22 cellular contexts compared by ENCODE assay signal in the genomic region with DNA sequence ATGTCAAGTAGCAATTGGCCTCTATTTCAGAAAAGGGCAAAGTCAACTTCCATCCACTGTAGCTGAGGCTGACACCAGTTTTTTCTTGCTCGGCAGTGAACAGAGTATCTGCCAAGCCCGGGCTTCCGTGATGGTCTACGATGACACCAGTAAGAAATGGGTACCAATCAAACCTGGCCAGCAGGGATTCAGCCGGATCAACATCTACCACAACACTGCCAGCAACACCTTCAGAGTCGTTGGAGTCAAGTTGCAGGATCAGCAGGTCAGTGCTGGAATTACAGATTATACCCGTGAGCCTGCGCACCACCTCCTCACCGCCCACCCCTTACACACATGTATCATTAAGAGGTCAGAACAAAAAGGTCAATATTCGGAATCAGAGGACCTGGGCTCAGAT. TPM values are rescaled to one million over a fixed set of nuclear protein-coding genes. Genes with fewer than 3 reads are reported as not detected.
DNase-seq lines count a peak whose midpoint lies in the region; ATAC-seq and TF ChIP-seq lines count a peak whose summit lies in the region.
"Had no signal": no experiment of that assay in that cellular context is flagged by ENCODE, and none has a peak within 500 bp of the region (broad histone marks: within the 10 kb centered on the region; RNA-seq: fewer than 3 reads in every experiment).

No MANE protein-coding gene starts in this region.

- POLR2A ChIA-PET in activated naive CD8-positive, alpha-beta T cell treated with anti-CD3 and anti-CD28 coated beads, Interleukin-2, amount 10 ng/mL, durations not matched to agents 7 days and 5 days (lab: Charles Lee), result interaction anchor here (10.4 kb wide), 1 partner anchor 15 kb away, joined by 297 read pairs; the partner anchor contains the start of gene EVL

- H3K36me3 ChIP-seq in RWPE2 (ENCODE audit: low read depth) (no peaks in the 10 kb centered on the region; the same call in 1 of the 2 replicates), smooth muscle cell (ENCODE audit: low read depth) (no peaks in the 10 kb centered on the region)
- H3K36me3 ChIP-seq: MG63 had no signal

- H3K9me3 ChIP-seq in RWPE2 (ENCODE audit: severe bottlenecking) (no peaks in the 10 kb centered on the region), smooth muscle cell (replicated peaks; ENCODE audit: low read depth) (no peaks in the 10 kb centered on the region)
- H3K9me3 ChIP-seq: HAP-1, MG63 had no signal

- over 99% methylated on average over 10 of the region's 10 CpGs for WGBS in smooth muscle cell (ENCODE audit: low lambda C conversion rate)

- no peak overlapping the region for H3K4me2 ChIP-seq in smooth muscle cell

- peaks cover 18% of the 10 kb centered on the region for H3K79me2 ChIP-seq in smooth muscle cell (ENCODE audit: low read depth)

- H3K9ac ChIP-seq in smooth muscle cell (ENCODE audit: low read depth), result no peak overlapping the region

- H3K27me3 ChIP-seq in RWPE2 (ENCODE audit: insufficient read depth, poor library complexity, severe bottlenecking) (no peaks in the 10 kb centered on the region), smooth muscle cell (ENCODE audit: low read depth) (no peaks in the 10 kb centered on the region)
- H3K27me3 ChIP-seq: MG63 had no signal

- H3K9me3 Mint-ChIP-seq in activated T-cell treated with anti-CD3 and anti-CD28 coated beads, Interleukin-2, amount 50 U/mL, for 24 hours, result no peaks in the 10 kb centered on the region
- H3K9me3 Mint-ChIP-seq in activated naive CD8-positive, alpha-beta T cell treated with anti-CD3 and anti-CD28 coated beads, Interleukin-2, amount 10 ng/mL, durations not matched to agents 7 days and 5 days, result no peaks in the 10 kb centered on the region
- H3K9me3 Mint-ChIP-seq: CD14-positive monocyte, memory B cell had no signal

- no peaks in the 10 kb centered on the region for H3K27me3 Mint-ChIP-seq in activated T-cell treated with anti-CD3 and anti-CD28 coated beads, Interleukin-2, amount 50 U/mL, for 24 hours
- H3K27me3 Mint-ChIP-seq in activated naive CD8-positive, alpha-beta T cell treated with anti-CD3 and anti-CD28 coated beads, Interleukin-2, amount 10 ng/mL, durations not matched to agents 7 days and 5 days, result no peaks in the 10 kb centered on the region
- H3K27me3 Mint-ChIP-seq: memory B cell had no signal

- intact Hi-C loops in posterior vena cava (cut with DNase I), result no loop called here

- H3K4me1 ChIP-seq in RWPE2 (ENCODE audit: insufficient read depth, poor library complexity, severe bottlenecking), result peaks cover 14% of the 10 kb centered on the region
- H3K4me1 ChIP-seq in smooth muscle cell (ENCODE audit: low read depth), result peaks cover 2% of the 10 kb centered on the region
- H3K4me1 ChIP-seq: HAP-1 had no signal

- H3K27ac ChIP-seq in RWPE2 (ENCODE audit: poor library complexity, severe bottlenecking) (peak overlapping the region; percentile 51), smooth muscle cell (ENCODE audit: low read depth) (peak overlapping the region; percentile 48)
- H3K27ac ChIP-seq: VCaP had no signal

- no peak for ATAC-seq in RWPE2 (ENCODE audit: low read depth)
- no peak for ATAC-seq in activated naive CD8-positive, alpha-beta T cell treated with anti-CD3 and anti-CD28 coated beads, Interleukin-2, amount 10 ng/mL, durations not matched to agents 7 days and 5 days (ENCODE audit: low read depth)
- no peak for ATAC-seq in HG02798 (IDR thresholded peaks at IDR 0.05; ENCODE audit: poor library complexity, unreplicated experiment)

- no peak overlapping the region for H2AFZ ChIP-seq in smooth muscle cell (ENCODE audit: low read depth)

- H3K4me3 ChIP-seq in RWPE2 (ENCODE audit: severe bottlenecking), result no peak overlapping the region
- H3K4me3 ChIP-seq in smooth muscle cell, result no peak overlapping the region
- H3K4me3 ChIP-seq: HAP-1, MG63 had no signal

- H3K36me3 Mint-ChIP-seq in activated T-cell treated with anti-CD3 and anti-CD28 coated beads, Interleukin-2, amount 50 U/mL, for 24 hours (ENCODE audit: low read depth), result peaks cover 83% of the 10 kb centered on the region
- H3K36me3 Mint-ChIP-seq in activated naive CD8-positive, alpha-beta T cell treated with anti-CD3 and anti-CD28 coated beads, Interleukin-2, amount 10 ng/mL, durations not matched to agents 7 days and 5 days, result peaks cover 70% of the 10 kb centered on the region

- peaks cover 44% of the 10 kb centered on the region for H4K20me1 ChIP-seq in smooth muscle cell (ENCODE audit: low read depth)

- peaks cover 94% of the 10 kb centered on the region for H3K4me1 Mint-ChIP-seq in activated T-cell treated with anti-CD3 and anti-CD28 coated beads, Interleukin-2, amount 50 U/mL, for 24 hours (ENCODE audit: low read depth)
- H3K4me1 Mint-ChIP-seq in activated naive CD8-positive, alpha-beta T cell treated with anti-CD3 and anti-CD28 coated beads, Interleukin-2, amount 10 ng/mL, durations not matched to agents 7 days and 5 days, result peaks cover 79% of the 10 kb centered on the region

- no peak for TF ChIP-seq CTCF in RWPE2 (IDR thresholded peaks at IDR 0.05; ENCODE audit: poor library complexity, severe bottlenecking)
- TF ChIP-seq CTCF in smooth muscle cell (IDR thresholded peaks at IDR 0.05; ENCODE audit: borderline replicate concordance, insufficient read depth, poor library complexity, severe bottlenecking), result no peak

- no peak for DNase-seq in activated T-cell treated with anti-CD3 and anti-CD28 coated beads, Interleukin-2, amount 50 U/mL, for 24 hours
- DNase-seq in activated T-cell treated with anti-CD3 and anti-CD28 coated beads for 4 hours (no peak), RWPE2 (ENCODE audit: low spot score) (no peak), smooth muscle cell (lab: John Stamatoyannopoulos, UW; ENCODE audit: unreplicated experiment) (no peak), posterior vena cava (ENCODE audit: low spot score) (no peak), NCI-H69 (lab: John Stamatoyannopoulos, UW) (no peak)
- no peak for DNase-seq in activated naive CD8-positive, alpha-beta T cell treated with anti-CD3 and anti-CD28 coated beads, Interleukin-2, amount 10 ng/mL, durations not matched to agents 7 days and 5 days
- DNase-seq: ACHN; amniotic stem cell; dermis blood vessel endothelial cell; MG63; NCI-H146; NCI-H748 treated with DMSO at 0.1 percent for 48 hours; SHP77 treated with DMSO at 0.1 percent for 48 hours; small intestine; stimulated activated CD4-positive, alpha-beta T cell treated with anti-CD3 and anti-CD28 coated beads, Interleukin-4, amount 100 ng/mL, for 4 hours had no signal

- H3K4me3 Mint-ChIP-seq in activated T-cell treated with anti-CD3 and anti-CD28 coated beads, Interleukin-2, amount 50 U/mL, for 24 hours, result peak overlapping the region; percentile 31
- peak overlapping the region; percentile 77 for H3K4me3 Mint-ChIP-seq in activated naive CD8-positive, alpha-beta T cell treated with anti-CD3 and anti-CD28 coated beads, Interleukin-2, amount 10 ng/mL, durations not matched to agents 7 days and 5 days
- H3K4me3 Mint-ChIP-seq: CD14-positive monocyte, memory B cell, neural crest cell had no signal

- H3K27ac Mint-ChIP-seq in activated T-cell treated with anti-CD3 and anti-CD28 coated beads, Interleukin-2, amount 50 U/mL, for 24 hours, result peak overlapping the region; percentile 97
- H3K27ac Mint-ChIP-seq in activated naive CD8-positive, alpha-beta T cell treated with anti-CD3 and anti-CD28 coated beads, Interleukin-2, amount 10 ng/mL, durations not matched to agents 7 days and 5 days, result peak overlapping the region; percentile 53
- H3K27ac Mint-ChIP-seq: memory B cell had no signal

- peaks cover 6% of the 10 kb centered on the region for H3F3A ChIP-seq in smooth muscle cell (ENCODE audit: low read depth)

RNA-seq across cellular contexts. Expression of gene EVL, which starts 19.4 kb away (rescaled TPM):
- total RNA-seq in activated naive CD8-positive, alpha-beta T cell treated with anti-CD3 and anti-CD28 coated beads, Interleukin-2, amount 10 ng/mL, durations not matched to agents 7 days and 5 days, result 1,000 to 10,000 TPM; 1,124 to 1,144 TPM
- 19.5 and 22.0 TPM in 2 replicates for total RNA-seq in smooth muscle cell
- polyA plus RNA-seq in smooth muscle cell, result 26.3 and 31.3 TPM in 2 replicates
- total RNA-seq in posterior vena cava, result 10 to 100 TPM; 47.1 to 68.9 TPM

Comparison
In these comparisons a context has a peak if more than half of its experiments do, and no peak if none do; other contexts are left out.
1. RNA of gene EVL, which starts 19.4 kb away (total RNA-seq): 1,124 to 1,144 TPM in activated naive CD8-positive, alpha-beta T cell treated with anti-CD3 and anti-CD28 coated beads, Interleukin-2, amount 10 ng/mL, durations not matched to agents 7 days and 5 days; 47.1 to 68.9 TPM in posterior vena cava and 19.5 to 22.0 TPM in smooth muscle cell; every median in the first group is over 10 times any median in the second.